ENCODE assay signal across 8 cellular contexts in genomic region chr9:2241875-2242741, GRCh38.
DNase-seq lines count a peak whose midpoint lies in the region; TF ChIP-seq lines count a peak whose summit lies in the region.

No MANE protein-coding gene starts in this region.

- H3K4me3 ChIP-seq in thyroid gland (replicated peaks in 1 of 3), result peak overlapping the region; percentile 11 to 29 (median 27)

- intact Hi-C loops in thyroid gland (cut with DNase I), result no loop called here

- H3K9me3 Mint-ChIP-seq in activated naive CD4-positive, alpha-beta T cell treated with anti-CD3 and anti-CD28 coated beads, Interleukin-2, amount 10 ng/mL, durations not matched to agents 7 days and 5 days, result no peaks in the 10 kb centered on the region

- peak overlapping the region in 2 of 3 donors; percentile 4 to 31 for H3K27ac ChIP-seq in thyroid gland

- DNase-seq in Daoy (ENCODE audit: low read depth) (peak; percentile 90), GOT3 (lab: John Stamatoyannopoulos, UW) (peak; percentile 3), Kasumi-1 (lab: John Stamatoyannopoulos, UW) (peak; percentile 60 to 67), RPMI8226 (peak; percentile 76), glomerular endothelial cell (ENCODE audit: extremely low read depth, low read depth, low spot score) (peak; percentile 80), nucleus accumbens (lab: John Stamatoyannopoulos, UW) (peak in 55 of 56 donors; percentile 45 to 92 (median 80)), thyroid gland (peak; percentile 73 to 80)
- DNase-seq in activated naive CD4-positive, alpha-beta T cell treated with anti-CD3 and anti-CD28 coated beads, Interleukin-2, amount 10 ng/mL, durations not matched to agents 7 days and 5 days, result peak; percentile 74

- H3K27me3 Mint-ChIP-seq in activated naive CD4-positive, alpha-beta T cell treated with anti-CD3 and anti-CD28 coated beads, Interleukin-2, amount 10 ng/mL, durations not matched to agents 7 days and 5 days, result peaks cover 43% of the 10 kb centered on the region

- H3K4me3 Mint-ChIP-seq in activated naive CD4-positive, alpha-beta T cell treated with anti-CD3 and anti-CD28 coated beads, Interleukin-2, amount 10 ng/mL, durations not matched to agents 7 days and 5 days, result peak overlapping the region; percentile 65

- peak in 1 of 2 donors; percentile 37 for TF ChIP-seq POLR2A in thyroid gland (IDR thresholded peaks at IDR 0.05)

- CTCF ChIA-PET in activated naive CD4-positive, alpha-beta T cell treated with anti-CD3 and anti-CD28 coated beads, Interleukin-2, amount 10 ng/mL, durations not matched to agents 7 days and 5 days (lab: Charles Lee), result interaction anchor here (1.3 kb wide), 2 partner anchors 13 to 104 kb away, joined by 3 read pairs; no protein-coding TSS in a partner anchor

- H3K27ac Mint-ChIP-seq in activated naive CD4-positive, alpha-beta T cell treated with anti-CD3 and anti-CD28 coated beads, Interleukin-2, amount 10 ng/mL, durations not matched to agents 7 days and 5 days, result peak overlapping the region; percentile 49

- no peaks in the 10 kb centered on the region for H3K36me3 Mint-ChIP-seq in activated naive CD4-positive, alpha-beta T cell treated with anti-CD3 and anti-CD28 coated beads, Interleukin-2, amount 10 ng/mL, durations not matched to agents 7 days and 5 days

- peaks cover 14% of the 10 kb centered on the region for H3K4me1 Mint-ChIP-seq in activated naive CD4-positive, alpha-beta T cell treated with anti-CD3 and anti-CD28 coated beads, Interleukin-2, amount 10 ng/mL, durations not matched to agents 7 days and 5 days

- WGBS in thyroid gland, 2 donors, result 0 to 4% methylated on average over 28 to 30 of the region's 38 CpGs

- no peak for TF ChIP-seq CTCF in thyroid gland (IDR thresholded peaks at IDR 0.05)

- peaks cover 6 to 7% of the 10 kb centered on the region in 2 donors for H3K4me1 ChIP-seq in thyroid gland

- H3K9me3 ChIP-seq in thyroid gland, result no peaks in the 10 kb centered on the region

- H3K36me3 ChIP-seq in thyroid gland, result no peaks in the 10 kb centered on the region

- H3K27me3 ChIP-seq in thyroid gland, result no peaks in the 10 kb centered on the region

Comparison
In these comparisons a context has a peak if more than half of its experiments do, and no peak if none do; other contexts are left out.
1. Peak in every context shown above with its lines: DNase-seq, H3K4me3 ChIP-seq and H3K27ac ChIP-seq.
2. DNase-seq: peak in every context shown above with its lines; median percentile 90 in Daoy; 80 in glomerular endothelial cell; 80 in nucleus accumbens; 76 in thyroid gland; 76 in RPMI8226; 74 in activated naive CD4-positive, alpha-beta T cell treated with anti-CD3 and anti-CD28 coated beads, Interleukin-2, amount 10 ng/mL, durations not matched to agents 7 days and 5 days; 64 in Kasumi-1; 3 in GOT3.